Comparison of ENCODE assay signal across 8 cellular contexts in the genomic region with DNA sequence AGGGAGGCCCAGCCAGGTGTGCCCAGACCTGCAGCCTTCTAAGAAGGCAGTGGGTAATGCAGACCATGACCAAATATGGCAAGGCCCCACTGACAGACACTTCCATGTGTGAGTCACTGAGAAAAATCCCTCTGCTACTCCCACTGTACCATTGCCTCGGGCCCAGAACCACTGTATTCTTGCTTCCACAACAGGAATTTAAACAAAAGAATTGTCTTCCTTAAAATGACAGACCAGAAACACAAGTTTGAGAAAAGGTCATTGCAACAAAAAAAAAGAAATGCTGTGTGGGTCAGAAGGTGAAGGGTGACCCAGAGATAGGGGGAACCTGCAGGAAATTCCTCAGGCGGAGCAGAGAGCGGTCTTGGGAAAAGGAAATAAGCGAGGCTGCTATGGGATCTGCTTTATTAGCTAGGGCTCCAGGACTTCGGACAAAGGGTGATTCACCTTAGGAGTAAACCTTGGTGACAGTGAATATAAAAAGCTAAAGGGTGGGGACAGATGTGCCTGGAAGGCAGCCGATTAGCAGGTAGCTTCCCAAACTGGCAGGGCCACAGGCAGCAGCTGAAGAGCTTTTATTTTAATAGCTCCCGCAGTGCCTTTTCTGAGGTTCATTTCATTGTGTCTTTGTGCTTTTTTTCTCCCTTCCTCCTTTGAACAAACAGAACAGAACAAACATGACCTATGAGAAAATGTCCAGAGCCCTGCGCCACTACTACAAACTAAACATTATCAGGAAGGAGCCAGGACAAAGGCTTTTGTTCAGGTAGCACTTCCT.
A peak's percentile ranks its signal among the peaks of the same experiment; 100 is the strongest.
DNase-seq lines count a peak whose midpoint lies in the region; ATAC-seq, FAIRE-seq and TF ChIP-seq lines count a peak whose summit lies in the region.

No MANE protein-coding gene starts in this region.

- peak; percentile 60 to 67 for ATAC-seq in lower lobe of right lung
- no peak for ATAC-seq in GM18505 (IDR thresholded peaks at IDR 0.05; ENCODE audit: unreplicated experiment)

- intact Hi-C loops in lower lobe of right lung (cut with DNase I), result no loop called here

- POLR2A ChIA-PET in AG04450 (lab: Yijun Ruan, JAX), result no interaction called here

- TF ChIP-seq POLR2A in GM18505 (IDR thresholded peaks at IDR 0.05; ENCODE audit: borderline replicate concordance, extremely low read depth, insufficient read depth, insufficient read length), result no peak

- CTCF ChIA-PET in AG04450 (lab: Charles Lee), result interaction anchor here (0.5 kb wide), 1 partner anchor 196 kb away, joined by 4 read pairs; no protein-coding TSS in a partner anchor

- TF ChIP-seq CTCF in AG04450 (IDR thresholded peaks at IDR 0.05; ENCODE audit: low read depth, low read length) (no peak), bronchial epithelial cell (IDR thresholded peaks at IDR 0.05; ENCODE audit: insufficient read depth, low read length, severe bottlenecking) (no peak), lower lobe of right lung (IDR thresholded peaks at IDR 0.05) (no peak), D721Med (IDR thresholded peaks at IDR 0.05; ENCODE audit: insufficient read depth, missing control alignments) (no peak)

- peaks cover 29% of the 10 kb centered on the region for H3K4me1 ChIP-seq in lower lobe of right lung

- peaks cover 5% of the 10 kb centered on the region for H3K36me3 ChIP-seq in bronchial epithelial cell (ENCODE audit: control insufficient read depth, insufficient read depth, low read length)
- peaks cover 66% of the 10 kb centered on the region for H3K36me3 ChIP-seq in lower lobe of right lung

- peak overlapping the region; percentile 62 for H3K27ac ChIP-seq in AG04450 (ENCODE audit: low read depth, low read length)
- peak overlapping the region; percentile 68 for H3K27ac ChIP-seq in lower lobe of right lung

- H3K9me3 ChIP-seq in AG04450 (ENCODE audit: control insufficient read depth, insufficient read depth, low read length) (no peaks in the 10 kb centered on the region), lower lobe of right lung (no peaks in the 10 kb centered on the region)

- no peaks in the 10 kb centered on the region for H3K27me3 ChIP-seq in AG04450 (ENCODE audit: control insufficient read depth, insufficient read depth, low read length)
- no peaks in the 10 kb centered on the region for H3K27me3 ChIP-seq in bronchial epithelial cell (ENCODE audit: control insufficient read depth, insufficient read depth, low read length)
- no peaks in the 10 kb centered on the region for H3K27me3 ChIP-seq in lower lobe of right lung (ENCODE audit: low read depth)

- DNase-seq in AG04450 (ENCODE audit: low read depth, low spot score) (peak; percentile 42), NCI-H1105 (lab: John Stamatoyannopoulos, UW) (peak; percentile 38), bronchial epithelial cell (ENCODE audit: low read depth) (peak; percentile 94), lower lobe of right lung (no peak), cerebellum (ENCODE audit: low spot score) (no peak), T-helper 9 cell (no peak), D721Med (ENCODE audit: insufficient read length, low spot score) (no peak)

- no peak overlapping the region for H3K4me3 ChIP-seq in AG04450 (ENCODE audit: low read depth, low read length)
- no peak overlapping the region for H3K4me3 ChIP-seq in bronchial epithelial cell (ENCODE audit: low read depth, low read length)
- H3K4me3 ChIP-seq in lower lobe of right lung, result no peak overlapping the region

- FAIRE-seq in bronchial epithelial cell (lab: Jason Lieb, UNC) (no peak), D721Med (lab: Jason Lieb, UNC) (no peak)

Comparison
In these comparisons a context has a peak if more than half of its experiments do, and no peak if none do; other contexts are left out.
1. DNase-seq: peak in AG04450 (single experiment), NCI-H1105 (single experiment) and bronchial epithelial cell (single experiment); none in lower lobe of right lung (single experiment), cerebellum (single experiment), T-helper 9 cell (single experiment) and D721Med (single experiment).